14 cellular contexts compared by ENCODE assay signal in genomic region chr9:7862170-7862569, GRCh38.
DNase-seq lines count a peak whose midpoint lies in the region; ATAC-seq lines count a peak whose summit lies in the region.
"Had no signal": no experiment of that assay in that cellular context is flagged by ENCODE, and none has a peak within 500 bp of the region (broad histone marks: within the 10 kb centered on the region; RNA-seq: fewer than 3 reads in every experiment).

No MANE protein-coding gene starts in this region.

- no peak for ATAC-seq in GM18867 (IDR thresholded peaks at IDR 0.05; ENCODE audit: unreplicated experiment)
- ATAC-seq: CD8-positive, alpha-beta T cell had no signal

- DNase-seq in DMS153 (lab: John Stamatoyannopoulos, UW) (peak; percentile 3), DMS153 treated with DMSO at 0.1 percent for 48 hours (lab: John Stamatoyannopoulos, UW; ENCODE audit: unreplicated experiment) (no peak), COLO668 (lab: John Stamatoyannopoulos, UW; ENCODE audit: unreplicated experiment) (peak; percentile 31), NCI-H69 (lab: John Stamatoyannopoulos, UW) (peak; percentile 79), SW480 (ENCODE audit: low spot score) (peak; percentile 12), H4 (ENCODE audit: low spot score) (no peak), kidney tubule cell (ENCODE audit: low spot score) (no peak)
- DNase-seq: Caco-2; CD8-positive, alpha-beta T cell; DMS79 treated with DMSO at 0.1 percent for 48 hours; EL; GM23248; H7 had no signal

Comparison
In these comparisons a context has a peak if more than half of its experiments do, and no peak if none do; other contexts are left out.
1. DNase-seq: peak in DMS153 (single experiment), COLO668 (single experiment), NCI-H69 (single experiment) and SW480 (single experiment); none in DMS153 treated with DMSO at 0.1 percent for 48 hours (single experiment), H4 (single experiment) and kidney tubule cell (single experiment).